1 cellular context compared by ENCODE assay signal in genomic region chr12:49741882-49742620, GRCh38.
TF ChIP-seq lines count a peak whose summit lies in the region.

No MANE protein-coding gene starts in this region.

TF ChIP-seq in HepG2, 621 proteins besides CTCF, POLR2A, EP300 and RAD21 (continued from another document and continues in another):
- TF ChIP-seq PRMT3 (CRISPR knock-in tag; IDR thresholded peaks at IDR 0.05; ENCODE audit: borderline replicate concordance, low read depth): no peak
- no peak for TF ChIP-seq GABPA (IDR thresholded peaks at IDR 0.05; ENCODE audit: low read depth, low read length)
- TF ChIP-seq GABPA (CRISPR knock-in tag; IDR thresholded peaks at IDR 0.05; ENCODE audit: low read depth): peak; percentile 16; the same call in 1 of the 2 replicates
- TF ChIP-seq ZBTB40 (IDR thresholded peaks at IDR 0.05): no peak
- TF ChIP-seq ZBTB40 (CRISPR knock-in tag; IDR thresholded peaks at IDR 0.05): no peak
- TF ChIP-seq PCBP1 (IDR thresholded peaks at IDR 0.05; ENCODE audit: borderline replicate concordance, low read depth, low read length): no peak
- no peak for TF ChIP-seq REPIN1 (CRISPR knock-in tag; IDR thresholded peaks at IDR 0.05; ENCODE audit: borderline replicate concordance, low read depth)
- TF ChIP-seq HNRNPL (IDR thresholded peaks at IDR 0.05; ENCODE audit: low read depth, low read length): 0 out of 2 replicates have a peak, but pooled peaks have one; percentile 11
- 0 out of 2 replicates have a peak, but pooled peaks have one; percentile 13 for TF ChIP-seq TGIF2 (CRISPR knock-in tag; IDR thresholded peaks at IDR 0.05)
- no peak for TF ChIP-seq ZNF160 (CRISPR knock-in tag; IDR thresholded peaks at IDR 0.05)
- TF ChIP-seq DMTF1 (CRISPR knock-in tag; IDR thresholded peaks at IDR 0.05): no peak
- TF ChIP-seq GFI1 (CRISPR knock-in tag; IDR thresholded peaks at IDR 0.05; ENCODE audit: borderline replicate concordance): peak; percentile 20; the same call in 1 of the 2 replicates
- TF ChIP-seq HOXA7 (CRISPR knock-in tag; IDR thresholded peaks at IDR 0.05): no peak
- TF ChIP-seq ZNF616 (CRISPR knock-in tag; IDR thresholded peaks at IDR 0.05; ENCODE audit: low read depth): no peak
- TF ChIP-seq MYNN (CRISPR knock-in tag; IDR thresholded peaks at IDR 0.05; ENCODE audit: low read depth): no peak
- TF ChIP-seq PLSCR1 (CRISPR knock-in tag; IDR thresholded peaks at IDR 0.05; ENCODE audit: borderline replicate concordance): no peak
- no peak for TF ChIP-seq ZBTB38 (CRISPR knock-in tag; IDR thresholded peaks at IDR 0.05)
- no peak for TF ChIP-seq FOXC1 (CRISPR knock-in tag; IDR thresholded peaks at IDR 0.05; ENCODE audit: borderline replicate concordance)
- no peak; the same call in 1 of the 2 replicates for TF ChIP-seq HMG20A (CRISPR knock-in tag; IDR thresholded peaks at IDR 0.05; ENCODE audit: borderline replicate concordance)
- TF ChIP-seq CENPX (CRISPR knock-in tag; IDR thresholded peaks at IDR 0.05): no peak
- 0 out of 2 replicates have a peak, but pooled peaks have one; percentile 36 for TF ChIP-seq SMAD3 (CRISPR knock-in tag; IDR thresholded peaks at IDR 0.05)
- TF ChIP-seq ZNF800 (CRISPR knock-in tag; IDR thresholded peaks at IDR 0.05): no peak
- TF ChIP-seq TERF1 (CRISPR knock-in tag; IDR thresholded peaks at IDR 0.05): no peak
- TF ChIP-seq HIC2 (CRISPR knock-in tag; IDR thresholded peaks at IDR 0.05; ENCODE audit: low read depth): no peak; the same call in 1 of the 2 replicates
- peak; percentile 26; the same call in 1 of the 2 replicates for TF ChIP-seq MBD4 (IDR thresholded peaks at IDR 0.05; ENCODE audit: borderline replicate concordance, low read length)
- no peak for TF ChIP-seq PRPF4 (IDR thresholded peaks at IDR 0.05; ENCODE audit: low read depth, low read length, poor library complexity, severe bottlenecking)
- no peak for TF ChIP-seq MAFG (CRISPR knock-in tag; IDR thresholded peaks at IDR 0.05)
- no peak for TF ChIP-seq TFAP4 (IDR thresholded peaks at IDR 0.05; ENCODE audit: borderline replicate concordance, low read depth)
- TF ChIP-seq PBX2 (CRISPR knock-in tag; IDR thresholded peaks at IDR 0.05): no peak
- TF ChIP-seq MXD1 (CRISPR knock-in tag; IDR thresholded peaks at IDR 0.05): no peak
- TF ChIP-seq SIN3A (IDR thresholded peaks at IDR 0.05; ENCODE audit: borderline replicate concordance, low read depth, low read length): no peak
- TF ChIP-seq ZNF280D (CRISPR knock-in tag; IDR thresholded peaks at IDR 0.05): peak; percentile 63
